Comparison of ENCODE assay signal across 1 cellular context in the genomic region with DNA sequence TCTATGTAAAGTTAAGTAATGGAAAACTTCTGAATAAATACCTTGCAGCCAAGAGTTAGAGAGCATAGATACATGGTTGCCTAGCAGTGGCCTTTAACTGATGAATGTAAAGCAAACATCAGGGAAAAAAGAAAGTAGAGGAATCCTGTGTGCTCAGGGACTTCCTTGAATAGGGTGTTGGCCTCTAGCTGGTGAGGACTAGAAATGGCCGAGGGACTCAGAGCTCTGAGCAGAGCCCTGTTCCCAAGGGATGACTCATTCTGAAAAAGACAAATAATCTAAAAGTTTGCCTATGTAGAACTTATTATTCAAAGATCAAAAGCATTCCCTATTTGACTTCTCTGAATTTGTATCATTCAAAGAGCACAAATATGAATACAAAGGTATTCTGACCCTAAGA.
TF ChIP-seq lines count a peak whose summit lies in the region.

No MANE protein-coding gene starts in this region.

TF ChIP-seq in SK-N-SH, 30 proteins besides CTCF, POLR2A, EP300 and RAD21 (continued from another document):
- TF ChIP-seq, protein P1, sequence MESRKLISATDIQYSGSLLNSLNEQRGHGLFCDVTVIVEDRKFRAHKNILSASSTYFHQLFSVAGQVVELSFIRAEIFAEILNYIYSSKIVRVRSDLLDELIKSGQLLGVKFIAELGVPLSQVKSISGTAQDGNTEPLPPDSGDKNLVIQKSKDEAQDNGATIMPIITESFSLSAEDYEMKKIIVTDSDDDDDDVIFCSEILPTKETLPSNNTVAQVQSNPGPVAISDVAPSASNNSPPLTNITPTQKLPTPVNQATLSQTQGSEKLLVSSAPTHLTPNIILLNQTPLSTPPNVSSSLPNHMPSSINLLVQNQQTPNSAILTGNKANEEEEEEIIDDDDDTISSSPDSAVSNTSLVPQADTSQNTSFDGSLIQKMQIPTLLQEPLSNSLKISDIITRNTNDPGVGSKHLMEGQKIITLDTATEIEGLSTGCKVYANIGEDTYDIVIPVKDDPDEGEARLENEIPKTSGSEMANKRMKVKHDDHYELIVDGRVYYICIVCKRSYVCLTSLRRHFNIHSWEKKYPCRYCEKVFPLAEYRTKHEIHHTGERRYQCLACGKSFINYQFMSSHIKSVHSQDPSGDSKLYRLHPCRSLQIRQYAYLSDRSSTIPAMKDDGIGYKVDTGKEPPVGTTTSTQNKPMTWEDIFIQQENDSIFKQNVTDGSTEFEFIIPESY (IDR thresholded peaks at IDR 0.05; ENCODE audit: borderline replicate concordance, low read depth): no peak
- TF ChIP-seq RFX5 (IDR thresholded peaks at IDR 0.05; ENCODE audit: low read length) (no peak), SMC3 (IDR thresholded peaks at IDR 0.05; ENCODE audit: low read depth, low read length) (no peak), MXI1 (IDR thresholded peaks at IDR 0.05; ENCODE audit: low read depth, low read length) (no peak)
